Comparison of ENCODE assay signal across 1 cellular context in the genomic region with DNA sequence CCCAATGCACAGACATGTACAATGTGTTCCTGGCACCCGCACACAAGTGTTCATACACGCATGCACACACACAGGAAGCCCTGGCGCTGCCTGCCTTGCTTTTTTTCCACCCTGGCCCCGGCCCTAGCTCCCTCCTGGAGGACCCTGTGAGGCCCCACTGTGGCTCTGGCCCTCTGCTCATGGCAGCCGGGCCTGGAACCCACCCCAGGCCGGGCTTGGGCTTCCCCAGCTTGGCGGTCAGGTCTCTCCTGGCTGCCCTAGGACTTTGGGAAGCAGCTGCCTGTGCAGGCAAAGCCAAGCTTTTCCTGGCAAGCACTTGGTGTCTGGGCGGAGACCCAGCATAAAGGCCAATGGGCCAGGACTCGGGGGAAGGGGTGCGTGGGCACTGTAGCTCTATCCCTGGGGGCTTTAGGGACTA.
TF ChIP-seq lines count a peak whose summit lies in the region.

No MANE protein-coding gene starts in this region.

TF ChIP-seq in IMR-90, 13 proteins besides CTCF, POLR2A, EP300 and RAD21 (continued from another document):
- TF ChIP-seq, protein P1, sequence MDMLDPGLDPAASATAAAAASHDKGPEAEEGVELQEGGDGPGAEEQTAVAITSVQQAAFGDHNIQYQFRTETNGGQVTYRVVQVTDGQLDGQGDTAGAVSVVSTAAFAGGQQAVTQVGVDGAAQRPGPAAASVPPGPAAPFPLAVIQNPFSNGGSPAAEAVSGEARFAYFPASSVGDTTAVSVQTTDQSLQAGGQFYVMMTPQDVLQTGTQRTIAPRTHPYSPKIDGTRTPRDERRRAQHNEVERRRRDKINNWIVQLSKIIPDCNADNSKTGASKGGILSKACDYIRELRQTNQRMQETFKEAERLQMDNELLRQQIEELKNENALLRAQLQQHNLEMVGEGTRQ (IDR thresholded peaks at IDR 0.05; ENCODE audit: low read depth, low read length) = no peak
- TF ChIP-seq MXI1 (IDR thresholded peaks at IDR 0.05; ENCODE audit: borderline replicate concordance, low read depth, low read length) = no peak
- TF ChIP-seq CHD1 (IDR thresholded peaks at IDR 0.05; ENCODE audit: low read depth, low read length) = no peak
- no peak for TF ChIP-seq RFX5 (IDR thresholded peaks at IDR 0.05; ENCODE audit: low read depth, low read length)
- no peak for TF ChIP-seq RCOR1 (IDR thresholded peaks at IDR 0.05; ENCODE audit: insufficient replicate concordance, low read length)
- TF ChIP-seq, protein P2, sequence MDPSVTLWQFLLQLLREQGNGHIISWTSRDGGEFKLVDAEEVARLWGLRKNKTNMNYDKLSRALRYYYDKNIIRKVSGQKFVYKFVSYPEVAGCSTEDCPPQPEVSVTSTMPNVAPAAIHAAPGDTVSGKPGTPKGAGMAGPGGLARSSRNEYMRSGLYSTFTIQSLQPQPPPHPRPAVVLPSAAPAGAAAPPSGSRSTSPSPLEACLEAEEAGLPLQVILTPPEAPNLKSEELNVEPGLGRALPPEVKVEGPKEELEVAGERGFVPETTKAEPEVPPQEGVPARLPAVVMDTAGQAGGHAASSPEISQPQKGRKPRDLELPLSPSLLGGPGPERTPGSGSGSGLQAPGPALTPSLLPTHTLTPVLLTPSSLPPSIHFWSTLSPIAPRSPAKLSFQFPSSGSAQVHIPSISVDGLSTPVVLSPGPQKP (IDR thresholded peaks at IDR 0.05; ENCODE audit: borderline replicate concordance, low read depth, low read length) = no peak
TF ChIP-seq in IMR-90: peak in this region for 0.
